ENCODE assay signal across 1 cellular context in genomic region chr2:86397989-86398388, GRCh38.
TF ChIP-seq lines count a peak whose summit lies in the region.

No MANE protein-coding gene starts in this region.

TF ChIP-seq in K562, 482 proteins besides CTCF, POLR2A, EP300 and RAD21 (continued from another document and continues in another):
- TF ChIP-seq ZBTB2 (IDR thresholded peaks at IDR 0.05) (no peak), DMBX1 (CRISPR knock-in tag; IDR thresholded peaks at IDR 0.05; ENCODE audit: borderline replicate concordance) (no peak), TCF7L2 (IDR thresholded peaks at IDR 0.05; ENCODE audit: low read depth, low read length) (no peak), ZC3H4 (CRISPR knock-in tag; IDR thresholded peaks at IDR 0.05; ENCODE audit: borderline replicate concordance) (no peak), SIN3A (IDR thresholded peaks at IDR 0.05; ENCODE audit: borderline replicate concordance in 2 of 2, control insufficient read depth in 1 of 2, low read depth in 2 of 2, low read length in 2 of 2) (no peak), ZBTB11 (CRISPR knock-in tag; IDR thresholded peaks at IDR 0.05) (no peak), FOXA3 (CRISPR knock-in tag; conservative IDR thresholded peaks at IDR 0.05 in 1 of 2, IDR thresholded peaks at IDR 0.05 in 1 of 2) (peak in 1 of 2 experiments; percentile 67; a peak in 1 of 4 replicates), PRPF4 (IDR thresholded peaks at IDR 0.05; ENCODE audit: insufficient read depth, low read depth, low read length, poor library complexity, severe bottlenecking) (no peak), PTTG1 (tag; IDR thresholded peaks at IDR 0.05; ENCODE audit: low read depth) (no peak), E2F1 (CRISPR knock-in tag; IDR thresholded peaks at IDR 0.05) (no peak), RCOR1 (IDR thresholded peaks at IDR 0.05; ENCODE audit: borderline replicate concordance in 1 of 2, low read depth in 2 of 2, low read length in 2 of 2) (peak in 1 of 2 experiments; percentile 86; a peak in 2 of 4 replicates), GTF2F1 (IDR thresholded peaks at IDR 0.05; ENCODE audit: low read depth, low read length) (no peak), ZBTB9 (CRISPR knock-in tag; IDR thresholded peaks at IDR 0.05) (peak; percentile 16; the same call in 1 of the 2 replicates), USF2 (CRISPR knock-in tag; IDR thresholded peaks at IDR 0.05) (peak; percentile 73), NFATC3 (IDR thresholded peaks at IDR 0.05) (no peak), ZNF518B (CRISPR knock-in tag; IDR thresholded peaks at IDR 0.05) (no peak), NRF1 (conservative IDR thresholded peaks at IDR 0.05 in 1 of 2, IDR thresholded peaks at IDR 0.05 in 1 of 2) (no peak), ATF3 (IDR thresholded peaks at IDR 0.05) (no peak), ATF3 (CRISPR knock-in tag; conservative IDR thresholded peaks at IDR 0.05) (no peak), DPF2 (IDR thresholded peaks at IDR 0.05) (no peak), ZNF140 (CRISPR knock-in tag; IDR thresholded peaks at IDR 0.05) (no peak), NFRKB (IDR thresholded peaks at IDR 0.05; ENCODE audit: low read depth) (no peak), DIDO1 (tag; IDR thresholded peaks at IDR 0.05; ENCODE audit: low read depth) (no peak), PTRF (tag; IDR thresholded peaks at IDR 0.05) (no peak), TBP (optimal IDR thresholded peaks at IDR 0.05; ENCODE audit: low read depth, low read length) (no peak), CTBP1 (IDR thresholded peaks at IDR 0.05; ENCODE audit: borderline replicate concordance) (peak; percentile 76; the same call in 1 of the 2 replicates), NR2C2 (CRISPR knock-in tag; IDR thresholded peaks at IDR 0.05) (no peak), NR2C2 (tag; IDR thresholded peaks at IDR 0.05) (no peak), RFX7 (CRISPR knock-in tag; IDR thresholded peaks at IDR 0.05) (no peak), ETV5 (CRISPR knock-in tag; IDR thresholded peaks at IDR 0.05; ENCODE audit: low read depth) (no peak), SLC30A9 (CRISPR knock-in tag; IDR thresholded peaks at IDR 0.05) (no peak), MCM7 (IDR thresholded peaks at IDR 0.05) (no peak), CEBPZ (IDR thresholded peaks at IDR 0.05; ENCODE audit: borderline replicate concordance, low read depth, low read length) (no peak), ZNF263 (CRISPR knock-in tag; IDR thresholded peaks at IDR 0.05; ENCODE audit: borderline replicate concordance) (no peak), TCF15 (CRISPR knock-in tag; IDR thresholded peaks at IDR 0.05) (no peak), MCM3 (IDR thresholded peaks at IDR 0.05) (no peak), FOS (IDR thresholded peaks at IDR 0.05; ENCODE audit: extremely low read depth, insufficient read length) (no peak), ZBTB43 (CRISPR knock-in tag; IDR thresholded peaks at IDR 0.05) (no peak), ZNF766 (CRISPR knock-in tag; conservative IDR thresholded peaks at IDR 0.05) (peak; percentile 30; the same call in 1 of the 2 replicates), NR2F6 (CRISPR knock-in tag; IDR thresholded peaks at IDR 0.05) (no peak), SMC3 (conservative IDR thresholded peaks at IDR 0.05; ENCODE audit: insufficient read depth, low read depth, low read length) (no peak), TCF3 (CRISPR knock-in tag; IDR thresholded peaks at IDR 0.05) (peak; percentile 32), SOX6 (IDR thresholded peaks at IDR 0.05) (peak; percentile 92), HMBOX1 (IDR thresholded peaks at IDR 0.05) (no peak), ZNF146 (CRISPR knock-in tag; IDR thresholded peaks at IDR 0.05; ENCODE audit: unreplicated experiment) (no peak)
